Comparison of ENCODE assay signal across 8 cellular contexts in the genomic region with DNA sequence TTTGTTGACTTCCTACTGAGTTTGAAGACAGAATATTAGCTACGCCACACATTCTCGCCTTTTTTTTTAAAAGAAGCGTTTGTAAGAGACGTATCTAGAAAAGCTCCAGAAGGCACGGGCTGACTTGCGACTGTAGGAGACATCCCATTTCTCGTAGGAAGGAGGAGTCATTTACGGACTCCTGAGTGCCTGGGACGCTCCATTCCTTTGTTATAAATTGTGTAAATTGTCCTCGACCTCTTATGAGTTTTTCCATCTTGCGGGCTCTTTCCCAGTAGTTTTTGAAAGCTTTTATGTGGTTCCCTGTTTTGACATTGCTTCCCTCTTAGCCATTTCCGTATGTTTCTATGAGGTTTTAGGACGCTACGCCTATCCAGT. TPM values are rescaled to one million over a fixed set of nuclear protein-coding genes. Genes with fewer than 3 reads are reported as not detected.
DNase-seq lines count a peak whose midpoint lies in the region; ATAC-seq and TF ChIP-seq lines count a peak whose summit lies in the region.

No MANE protein-coding gene starts in this region.

- TF ChIP-seq CTCF in astrocyte of the spinal cord (IDR thresholded peaks at IDR 0.05; ENCODE audit: low read depth, low read length) (no peak), liver (IDR thresholded peaks at IDR 0.05; ENCODE audit: low read depth, low read length, missing input control) (no peak), upper lobe of right lung (IDR thresholded peaks at IDR 0.05) (no peak)

- H3K4me2 ChIP-seq in BLaER1 treated with 17β-estradiol and CSF1 and Interleukin-3, amounts not matched to agents 10 nM and 100 nM: peak overlapping the region; percentile 82 to 99 (median 95)

- H3K27ac ChIP-seq in BLaER1 treated with 17β-estradiol and CSF1 and Interleukin-3, amounts not matched to agents 10 nM and 100 nM: peak overlapping the region; percentile 69 to 98 (median 95)
- H3K27ac ChIP-seq in liver (ENCODE audit: low read depth in 1 of 2, low read length in 2 of 2) (peak overlapping the region in 1 of 2 donors; percentile 59), upper lobe of right lung (peak overlapping the region; percentile 78)

- WGBS in liver: 11% methylated on average over 14 of the region's 14 CpGs

- peak overlapping the region; percentile 76 to 100 (median 100) for H3K4me3 ChIP-seq in BLaER1 treated with 17β-estradiol and CSF1 and Interleukin-3, amounts not matched to agents 10 nM and 100 nM
- H3K4me3 ChIP-seq in Jurkat, Clone E6-1 (ENCODE audit: low read length): peak overlapping the region; percentile 79
- H3K4me3 ChIP-seq in astrocyte of the spinal cord (ENCODE audit: low read depth, low read length): peak overlapping the region; percentile 79
- peak overlapping the region; percentile 72 to 92 (median 74) for H3K4me3 ChIP-seq in liver (ENCODE audit: low read depth in 1 of 3, low read length in 3 of 3)
- peak overlapping the region; percentile 85 for H3K4me3 ChIP-seq in upper lobe of right lung

- no peak for DNase-seq in Jurkat, Clone E6-1 (ENCODE audit: low read depth, low spot score)
- DNase-seq in astrocyte of the spinal cord (ENCODE audit: low read depth, low spot score): peak; percentile 40
- DNase-seq in upper lobe of right lung: no peak
- DNase-seq in central memory CD4-positive, alpha-beta T cell: no peak
- DNase-seq in epidermal melanocyte (ENCODE audit: insufficient read length, low spot score): no peak

- H3K36me3 ChIP-seq in BLaER1 treated with 17β-estradiol and CSF1 and Interleukin-3, amounts not matched to agents 10 nM and 100 nM: peaks cover 25 to 76% (median 65%) of the 10 kb centered on the region in 11 experiments
- H3K36me3 ChIP-seq in liver (ENCODE audit: control insufficient read depth in 4 of 4, insufficient read depth in 3 of 4, low read depth in 1 of 4, low read length in 3 of 4) (peaks cover 0 to 6% (median 2%) of the 10 kb centered on the region in 4 donors), upper lobe of right lung (peaks cover 15% of the 10 kb centered on the region)

- in situ Hi-C loops in astrocyte of the spinal cord (cut with HindIII; ENCODE audit: low sequenced_read_pairs): no loop called here

- peaks cover 26 to 81% (median 56%) of the 10 kb centered on the region in 11 experiments; a peak in 20 of 22 replicates for H4K20me1 ChIP-seq in BLaER1 treated with 17β-estradiol and CSF1 and Interleukin-3, amounts not matched to agents 10 nM and 100 nM

- intact Hi-C loops in upper lobe of right lung (cut with DNase I): no loop called here

- TF ChIP-seq RAD21 in liver (IDR thresholded peaks at IDR 0.05): no peak

- peak overlapping the region; percentile 84 to 99 (median 98) for H3K9ac ChIP-seq in BLaER1 treated with 17β-estradiol and CSF1 and Interleukin-3, amounts not matched to agents 10 nM and 100 nM
- peak overlapping the region; percentile 36 to 45 for H3K9ac ChIP-seq in liver (ENCODE audit: low read depth in 1 of 2, low read length in 2 of 2)

- no peaks in the 10 kb centered on the region for H3K9me3 ChIP-seq in BLaER1 treated with 17β-estradiol and CSF1 and Interleukin-3, amounts not matched to agents 10 nM and 100 nM (replicated peaks in 1 of 11)
- H3K9me3 ChIP-seq in liver (ENCODE audit: control insufficient read depth in 4 of 4, low read length in 3 of 4): no peaks in the 10 kb centered on the region
- no peaks in the 10 kb centered on the region for H3K9me3 ChIP-seq in upper lobe of right lung

- H3K27me3 ChIP-seq in BLaER1 treated with 17β-estradiol and CSF1 and Interleukin-3, amounts not matched to agents 10 nM and 100 nM: no peaks in the 10 kb centered on the region
- no peaks in the 10 kb centered on the region for H3K27me3 ChIP-seq in liver (ENCODE audit: control insufficient read depth in 4 of 4, insufficient read depth in 4 of 4, low read length in 3 of 4)
- H3K27me3 ChIP-seq in upper lobe of right lung: no peaks in the 10 kb centered on the region

- no peak for ATAC-seq in upper lobe of right lung
- ATAC-seq in GM18868 (IDR thresholded peaks at IDR 0.05; ENCODE audit: unreplicated experiment): no peak

- peaks cover 44 to 64% (median 52%) of the 10 kb centered on the region in 10 experiments for H3K4me1 ChIP-seq in BLaER1 treated with 17β-estradiol and CSF1 and Interleukin-3, amounts not matched to agents 10 nM and 100 nM
- H3K4me1 ChIP-seq in liver (ENCODE audit: control insufficient read depth in 4 of 4, insufficient read depth in 4 of 4, low read length in 3 of 4): peaks cover 3 to 29% (median 25%) of the 10 kb centered on the region in 4 donors
- peaks cover 30% of the 10 kb centered on the region for H3K4me1 ChIP-seq in upper lobe of right lung

TF ChIP-seq in liver, 16 proteins besides CTCF, POLR2A, EP300 and RAD21:
- TF ChIP-seq EGR1 (IDR thresholded peaks at IDR 0.05; ENCODE audit: low read depth in 2 of 2) (no peak), FOXA2 (IDR thresholded peaks at IDR 0.05) (no peak), YY1 (IDR thresholded peaks at IDR 0.05) (no peak), FOXA1 (IDR thresholded peaks at IDR 0.05) (no peak), JUND (IDR thresholded peaks at IDR 0.05) (no peak), HNF4G (IDR thresholded peaks at IDR 0.05) (no peak), GABPA (IDR thresholded peaks at IDR 0.05 in 1 of 2, conservative IDR thresholded peaks at IDR 0.05 in 1 of 2) (no peak)
- TF ChIP-seq, protein P1, sequence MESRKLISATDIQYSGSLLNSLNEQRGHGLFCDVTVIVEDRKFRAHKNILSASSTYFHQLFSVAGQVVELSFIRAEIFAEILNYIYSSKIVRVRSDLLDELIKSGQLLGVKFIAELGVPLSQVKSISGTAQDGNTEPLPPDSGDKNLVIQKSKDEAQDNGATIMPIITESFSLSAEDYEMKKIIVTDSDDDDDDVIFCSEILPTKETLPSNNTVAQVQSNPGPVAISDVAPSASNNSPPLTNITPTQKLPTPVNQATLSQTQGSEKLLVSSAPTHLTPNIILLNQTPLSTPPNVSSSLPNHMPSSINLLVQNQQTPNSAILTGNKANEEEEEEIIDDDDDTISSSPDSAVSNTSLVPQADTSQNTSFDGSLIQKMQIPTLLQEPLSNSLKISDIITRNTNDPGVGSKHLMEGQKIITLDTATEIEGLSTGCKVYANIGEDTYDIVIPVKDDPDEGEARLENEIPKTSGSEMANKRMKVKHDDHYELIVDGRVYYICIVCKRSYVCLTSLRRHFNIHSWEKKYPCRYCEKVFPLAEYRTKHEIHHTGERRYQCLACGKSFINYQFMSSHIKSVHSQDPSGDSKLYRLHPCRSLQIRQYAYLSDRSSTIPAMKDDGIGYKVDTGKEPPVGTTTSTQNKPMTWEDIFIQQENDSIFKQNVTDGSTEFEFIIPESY (IDR thresholded peaks at IDR 0.05): no peak
- TF ChIP-seq, protein P2, sequence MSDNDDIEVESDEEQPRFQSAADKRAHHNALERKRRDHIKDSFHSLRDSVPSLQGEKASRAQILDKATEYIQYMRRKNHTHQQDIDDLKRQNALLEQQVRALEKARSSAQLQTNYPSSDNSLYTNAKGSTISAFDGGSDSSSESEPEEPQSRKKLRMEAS (IDR thresholded peaks at IDR 0.05): no peak
- TF ChIP-seq, protein P3, sequence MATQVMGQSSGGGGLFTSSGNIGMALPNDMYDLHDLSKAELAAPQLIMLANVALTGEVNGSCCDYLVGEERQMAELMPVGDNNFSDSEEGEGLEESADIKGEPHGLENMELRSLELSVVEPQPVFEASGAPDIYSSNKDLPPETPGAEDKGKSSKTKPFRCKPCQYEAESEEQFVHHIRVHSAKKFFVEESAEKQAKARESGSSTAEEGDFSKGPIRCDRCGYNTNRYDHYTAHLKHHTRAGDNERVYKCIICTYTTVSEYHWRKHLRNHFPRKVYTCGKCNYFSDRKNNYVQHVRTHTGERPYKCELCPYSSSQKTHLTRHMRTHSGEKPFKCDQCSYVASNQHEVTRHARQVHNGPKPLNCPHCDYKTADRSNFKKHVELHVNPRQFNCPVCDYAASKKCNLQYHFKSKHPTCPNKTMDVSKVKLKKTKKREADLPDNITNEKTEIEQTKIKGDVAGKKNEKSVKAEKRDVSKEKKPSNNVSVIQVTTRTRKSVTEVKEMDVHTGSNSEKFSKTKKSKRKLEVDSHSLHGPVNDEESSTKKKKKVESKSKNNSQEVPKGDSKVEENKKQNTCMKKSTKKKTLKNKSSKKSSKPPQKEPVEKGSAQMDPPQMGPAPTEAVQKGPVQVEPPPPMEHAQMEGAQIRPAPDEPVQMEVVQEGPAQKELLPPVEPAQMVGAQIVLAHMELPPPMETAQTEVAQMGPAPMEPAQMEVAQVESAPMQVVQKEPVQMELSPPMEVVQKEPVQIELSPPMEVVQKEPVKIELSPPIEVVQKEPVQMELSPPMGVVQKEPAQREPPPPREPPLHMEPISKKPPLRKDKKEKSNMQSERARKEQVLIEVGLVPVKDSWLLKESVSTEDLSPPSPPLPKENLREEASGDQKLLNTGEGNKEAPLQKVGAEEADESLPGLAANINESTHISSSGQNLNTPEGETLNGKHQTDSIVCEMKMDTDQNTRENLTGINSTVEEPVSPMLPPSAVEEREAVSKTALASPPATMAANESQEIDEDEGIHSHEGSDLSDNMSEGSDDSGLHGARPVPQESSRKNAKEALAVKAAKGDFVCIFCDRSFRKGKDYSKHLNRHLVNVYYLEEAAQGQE (IDR thresholded peaks at IDR 0.05): no peak

RNA-seq across cellular contexts. Expression of a gene that starts 1.0 kb away (rescaled TPM):
- polyA plus RNA-seq in Jurkat, Clone E6-1 (2012; ENCODE audit: insufficient read depth, insufficient read length): 124 TPM
- 10 to 100 TPM; 12.6 to 32.6 TPM for total RNA-seq in liver
- polyA plus RNA-seq in liver: 1 to 10 TPM; 3.6 to 8.7 TPM
- 68.2 TPM for total RNA-seq in upper lobe of right lung

RNA-seq across cellular contexts. Expression of a gene that starts 12.6 kb away (rescaled TPM):
- polyA plus RNA-seq in Jurkat, Clone E6-1 (2012; ENCODE audit: insufficient read depth, insufficient read length): 3.7 TPM
- total RNA-seq in liver: 1 to 10 TPM in 1 of 2 donors, under 1 TPM in 1; 0.75 to 1.8 TPM
- polyA plus RNA-seq in liver: 1 to 10 TPM in 1 of 2 donors, under 1 TPM in 1; 0.20 to 1.3 TPM
- total RNA-seq in upper lobe of right lung: 4.0 TPM

RNA-seq across cellular contexts. Expression of a gene that starts 17.6 kb away (rescaled TPM):
- 98.0 TPM for polyA plus RNA-seq in Jurkat, Clone E6-1 (2012; ENCODE audit: insufficient read depth, insufficient read length)
- total RNA-seq in liver (10 to 100 TPM; 32.2 to 58.9 TPM), upper lobe of right lung (64.4 TPM)
- polyA plus RNA-seq in liver: 10 to 100 TPM; 73.6 to 74.7 TPM

RNA-seq across cellular contexts. Expression of a gene that starts 33.5 kb away (rescaled TPM):
- polyA plus RNA-seq in Jurkat, Clone E6-1 (2012; ENCODE audit: insufficient read depth, insufficient read length): 1.5 TPM
- 1 to 10 TPM in 1 of 2 donors, under 1 TPM in 1; 0.56 to 2.3 TPM for total RNA-seq in liver
- 1 to 10 TPM in 1 of 2 donors, under 1 TPM in 1; 0.61 to 1.0 TPM for polyA plus RNA-seq in liver
- 2.7 TPM for total RNA-seq in upper lobe of right lung

RNA-seq across cellular contexts. Expression of a gene that starts 40.4 kb away (rescaled TPM):
- polyA plus RNA-seq in Jurkat, Clone E6-1 (2012; ENCODE audit: insufficient read depth, insufficient read length): 101 TPM
- 10 to 100 TPM; 23.2 to 40.4 TPM for total RNA-seq in liver
- 10 to 100 TPM; 44.2 to 83.1 TPM for polyA plus RNA-seq in liver
- total RNA-seq in upper lobe of right lung: 82.1 TPM
